Comparison of ENCODE assay signal across 28 cellular contexts in the genomic region with DNA sequence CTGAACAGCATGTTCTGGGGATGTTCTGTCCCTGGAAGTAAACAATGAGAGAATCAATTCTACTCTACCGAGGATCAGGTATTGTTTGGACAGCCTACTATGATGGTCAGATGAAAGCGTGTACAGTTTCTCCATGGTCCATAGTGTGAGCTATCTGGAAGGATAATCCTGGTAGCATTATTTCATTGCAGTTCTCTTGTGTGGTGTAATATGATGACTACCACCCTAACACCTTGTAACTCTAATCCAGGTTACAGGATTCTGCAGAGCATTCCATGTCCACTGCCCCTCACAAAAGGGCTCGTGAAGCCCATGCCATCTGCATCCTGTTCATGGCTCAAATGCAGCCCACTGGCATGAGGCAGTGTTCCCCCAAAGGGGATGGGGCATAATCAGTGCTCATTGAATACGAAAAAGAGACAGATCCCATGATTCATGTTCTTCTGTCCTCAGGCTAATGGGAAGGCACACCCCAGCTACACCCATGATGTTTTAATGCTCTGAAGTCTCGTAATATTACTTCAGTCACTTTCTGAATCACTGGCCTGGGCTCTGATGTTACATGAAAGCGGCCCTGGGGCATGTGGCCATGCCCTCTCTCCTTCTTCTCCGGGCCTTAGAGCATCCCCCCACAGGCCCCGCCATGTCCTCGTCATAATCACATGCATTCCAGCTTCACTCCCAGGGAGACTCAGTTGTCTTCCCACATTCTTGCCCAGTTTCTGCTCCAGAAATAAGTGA.
"Had no signal": no experiment of that assay in that cellular context is flagged by ENCODE, and none has a peak within 500 bp of the region (broad histone marks: within the 10 kb centered on the region; RNA-seq: fewer than 3 reads in every experiment).

No MANE protein-coding gene starts in this region.

- H3K4me1 Mint-ChIP-seq: activated B cell treated with CpG ODN at 0.5 μM for 24 hours; activated T-helper 17 cell treated with anti-CD3 and anti-CD28 coated beads, Interleukin-2, amount 50 U/mL, for 72 hours had no signal

- H3K4me3 Mint-ChIP-seq: activated B cell treated with CpG ODN at 0.5 μM for 24 hours; activated CD4-positive, alpha-beta T cell treated with anti-CD3 and anti-CD28 coated beads for 36 hours; activated T-cell treated with anti-CD3 and anti-CD28 coated beads, Interleukin-2, amount 50 U/mL, for 24 hours; activated T-helper 17 cell treated with anti-CD3 and anti-CD28 coated beads, Interleukin-2, amount 50 U/mL, for 72 hours; brain; effector memory CD8-positive, alpha-beta T cell; naive B cell; stimulated activated naive B cell treated with anti-CD40 and anti-IgM and Interleukin-4, amounts not matched to agents 10 μg/mL and 1 μg/mL and 100 μg/mL, for 72 hours; T-helper 1 cell treated with Interleukin-12 subunit alpha and Interleukin-12 subunit beta and Interleukin-4 antibody, amounts not matched to agents 30 μg/mL and 1 μg/mL, for 36 hours had no signal

- H3K9me3 ChIP-seq: mucosa of descending colon, right lobe of liver, testis, upper lobe of left lung had no signal

- H3K27ac Mint-ChIP-seq: activated B cell treated with CpG ODN at 0.5 μM for 24 hours; activated CD4-positive, alpha-beta T cell treated with anti-CD3 and anti-CD28 coated beads for 36 hours; activated T-cell treated with anti-CD3 and anti-CD28 coated beads, Interleukin-2, amount 50 U/mL, for 24 hours; activated T-helper 17 cell treated with anti-CD3 and anti-CD28 coated beads, Interleukin-2, amount 50 U/mL, for 72 hours; effector memory CD8-positive, alpha-beta T cell; naive B cell; stimulated activated naive B cell treated with anti-CD40 and anti-IgM and Interleukin-4, amounts not matched to agents 10 μg/mL and 1 μg/mL and 100 μg/mL, for 72 hours; T-helper 1 cell treated with Interleukin-12 subunit alpha and Interleukin-12 subunit beta and Interleukin-4 antibody, amounts not matched to agents 30 μg/mL and 1 μg/mL, for 36 hours had no signal

- H3K36me3 ChIP-seq: right lobe of liver, upper lobe of left lung had no signal

- H3K4me1 ChIP-seq: right lobe of liver, testis had no signal

- H3K27me3 ChIP-seq: right lobe of liver, testis, upper lobe of left lung had no signal

- H3K27ac ChIP-seq: right lobe of liver, testis, upper lobe of left lung had no signal

- H3K36me3 Mint-ChIP-seq: activated naive CD4-positive, alpha-beta T cell treated with anti-CD3 and anti-CD28 coated beads, Interleukin-2, amount 50 U/mL, for 72 hours; brain; naive B cell; stimulated activated naive B cell treated with anti-CD40 and anti-IgM and Interleukin-4, amounts not matched to agents 10 μg/mL and 1 μg/mL and 100 μg/mL, for 72 hours had no signal

- ATAC-seq: activated CD4-positive, alpha-beta T cell treated with anti-CD3 and anti-CD28 coated beads for 36 hours; activated naive CD4-positive, alpha-beta T cell treated with anti-CD3 and anti-CD28 coated beads, Interleukin-2, amount 50 U/mL, for 72 hours; activated T-helper 17 cell treated with anti-CD3 and anti-CD28 coated beads, Interleukin-2, amount 50 U/mL, for 72 hours; effector memory CD8-positive, alpha-beta T cell; mucosa of descending colon; right lobe of liver; stimulated activated naive B cell treated with anti-CD40 and anti-IgM and Interleukin-4, amounts not matched to agents 10 μg/mL and 1 μg/mL and 100 μg/mL, for 72 hours had no signal

- DNase-seq: activated B cell treated with CpG ODN at 0.5 μM for 24 hours; activated CD4-positive, alpha-beta T cell treated with anti-CD3 and anti-CD28 coated beads for 36 hours; activated CD4-positive, alpha-beta T cell treated with anti-CD3 and anti-CD28 coated beads, Interleukin-2, amount 50 U/mL, for 4 hours; activated CD8-positive, alpha-beta memory T cell treated with anti-CD3 and anti-CD28 coated beads for 24 hours; activated CD8-positive, alpha-beta memory T cell treated with anti-CD3 and anti-CD28 coated beads, Interleukin-2, amount 50 U/mL, for 4 hours; activated T-cell treated with anti-CD3 and anti-CD28 coated beads, Interleukin-2, amount 50 U/mL, for 24 hours; aorta; central memory CD4-positive, alpha-beta T cell; effector memory CD8-positive, alpha-beta T cell; foreskin fibroblast; hippocampal formation; mesenchymal stem cell; mucosa of descending colon; naive B cell; occipital lobe; posterior cingulate gyrus; right lobe of liver; small intestine; stimulated activated CD4-positive, alpha-beta T cell treated with anti-CD3 and anti-CD28 coated beads, Interleukin-15, amount 100 ng/mL, for 24 hours; stimulated activated CD4-positive, alpha-beta T cell treated with anti-CD3 and anti-CD28 coated beads, Interleukin-2, amount 100 ng/mL, for 48 hours; stimulated activated CD8-positive, alpha-beta memory T cell treated with anti-CD3 and anti-CD28 coated beads, Interleukin-4, amount 100 ng/mL, for 48 hours; stimulated activated naive B cell treated with anti-CD40 and anti-IgM and Interleukin-4, amounts not matched to agents 10 μg/mL and 1 μg/mL and 100 μg/mL, for 72 hours; testis; upper lobe of left lung had no signal

- H3K4me3 ChIP-seq: mucosa of descending colon, right lobe of liver, testis, upper lobe of left lung had no signal

- H3K9me3 Mint-ChIP-seq: activated B cell treated with CpG ODN at 0.5 μM for 24 hours; activated naive CD4-positive, alpha-beta T cell treated with anti-CD3 and anti-CD28 coated beads, Interleukin-2, amount 50 U/mL, for 72 hours; activated T-cell treated with anti-CD3 and anti-CD28 coated beads, Interleukin-2, amount 50 U/mL, for 24 hours; activated T-helper 17 cell treated with anti-CD3 and anti-CD28 coated beads, Interleukin-2, amount 50 U/mL, for 72 hours; effector memory CD8-positive, alpha-beta T cell; stimulated activated naive B cell treated with anti-CD40 and anti-IgM and Interleukin-4, amounts not matched to agents 10 μg/mL and 1 μg/mL and 100 μg/mL, for 72 hours; T-helper 1 cell treated with Interleukin-12 subunit alpha and Interleukin-12 subunit beta and Interleukin-4 antibody, amounts not matched to agents 30 μg/mL and 1 μg/mL, for 36 hours had no signal
